9 cellular contexts compared by ENCODE assay signal in the genomic region with DNA sequence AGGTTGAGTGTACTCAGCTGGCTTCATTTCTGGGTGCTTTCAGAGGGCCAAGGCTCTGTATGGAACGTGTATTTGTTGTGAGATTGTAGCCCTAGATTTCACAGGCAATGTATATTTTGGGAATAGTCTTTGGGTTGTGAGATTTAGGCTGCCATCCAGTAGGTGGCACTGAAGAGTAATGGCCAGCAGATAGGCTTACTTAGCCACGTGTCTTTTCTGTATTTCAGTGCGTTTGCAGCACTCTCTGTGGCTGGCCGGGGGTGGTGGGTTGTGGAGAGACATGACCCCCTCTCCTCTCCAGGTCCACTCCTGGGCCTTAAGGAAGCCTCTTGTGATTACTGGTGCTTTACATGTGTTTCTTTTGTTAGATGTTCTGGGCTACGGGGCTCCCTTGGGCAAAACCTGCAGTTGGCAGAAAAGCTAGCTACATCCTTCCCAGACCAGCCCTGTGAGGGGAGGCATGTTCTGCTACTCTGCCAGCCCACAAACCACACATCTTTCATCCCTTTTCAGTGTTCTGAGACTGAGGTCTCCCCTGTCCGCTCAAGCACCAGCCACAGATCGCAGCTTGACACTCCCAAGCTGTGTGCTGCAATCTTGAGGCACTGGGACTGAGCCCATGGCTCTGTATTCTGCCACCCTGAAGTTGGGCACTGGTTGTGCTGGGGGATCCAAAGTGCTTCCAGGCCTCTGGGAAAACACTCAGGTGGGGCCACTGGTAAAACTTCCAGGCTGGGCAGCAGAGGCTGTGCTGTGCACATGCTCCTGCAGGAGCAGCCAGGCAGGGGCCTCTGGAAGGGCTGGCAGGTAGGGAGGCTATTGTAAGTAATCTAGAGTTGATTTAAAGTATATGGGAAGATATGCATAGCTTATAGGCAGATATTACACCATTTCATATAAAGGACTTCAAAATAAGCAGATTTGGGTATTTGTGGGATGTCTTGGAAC.
DNase-seq lines count a peak whose midpoint lies in the region; ATAC-seq and TF ChIP-seq lines count a peak whose summit lies in the region.
"Had no signal": no experiment of that assay in that cellular context is flagged by ENCODE, and none has a peak within 500 bp of the region (broad histone marks: within the 10 kb centered on the region; RNA-seq: fewer than 3 reads in every experiment).

No MANE protein-coding gene starts in this region.

- H3K27me3 ChIP-seq in cardiac muscle cell (no peaks in the 10 kb centered on the region), right atrium auricular region (no peaks in the 10 kb centered on the region), SJCRH30 (no peaks in the 10 kb centered on the region)

- H3K36me3 ChIP-seq in cardiac muscle cell (no peaks in the 10 kb centered on the region), right atrium auricular region (no peaks in the 10 kb centered on the region), SJCRH30 (no peaks in the 10 kb centered on the region)
- H3K36me3 ChIP-seq: thoracic aorta had no signal

- H3K9me3 ChIP-seq in cardiac muscle cell (ENCODE audit: low read depth) (no peaks in the 10 kb centered on the region), right atrium auricular region (no peaks in the 10 kb centered on the region), SJCRH30 (replicated peaks) (no peaks in the 10 kb centered on the region)
- H3K9me3 ChIP-seq: thoracic aorta had no signal

- peak; percentile 88 for ATAC-seq in GM21737 (IDR thresholded peaks at IDR 0.05; ENCODE audit: unreplicated experiment)

- H3K4me3 ChIP-seq in cardiac muscle cell (no peak overlapping the region), right atrium auricular region (no peak overlapping the region), SJCRH30 (no peak overlapping the region), foreskin fibroblast (ENCODE audit: low read depth in 1 of 2, low read length in 2 of 2) (no peak overlapping the region)
- H3K4me3 ChIP-seq: thoracic aorta had no signal

- H3K27ac ChIP-seq in cardiac muscle cell (no peak overlapping the region), right atrium auricular region (no peak overlapping the region), SJCRH30 (no peak overlapping the region)
- H3K27ac ChIP-seq: thoracic aorta had no signal

- DNase-seq in cardiac muscle cell (ENCODE audit: low read depth in 1 of 2, low spot score in 1 of 2) (peak; percentile 32 to 61), right atrium auricular region (ENCODE audit: low spot score) (no peak), HT-29 (ENCODE audit: low spot score) (peak; percentile 66), SJCRH30 (peak; percentile 36 to 72), foreskin fibroblast (peak; percentile 7 to 49), retina (peak; percentile 27)
- no peak for DNase-seq in activated effector memory CD4-positive, alpha-beta T cell treated with anti-CD3 and anti-CD28 coated beads, Interleukin-2, amount 50 U/mL, for 16 hours

- peak; percentile 62 for TF ChIP-seq CTCF in cardiac muscle cell (IDR thresholded peaks at IDR 0.05; ENCODE audit: low read depth, low read length)
- peak in 1 of 2 donors; percentile 49 for TF ChIP-seq CTCF in right atrium auricular region (IDR thresholded peaks at IDR 0.05)
- TF ChIP-seq CTCF in foreskin fibroblast (IDR thresholded peaks at IDR 0.05; ENCODE audit: low read depth, low read length) = peak; percentile 60

- H3K4me1 ChIP-seq in cardiac muscle cell (ENCODE audit: low read depth) = peaks cover 6% of the 10 kb centered on the region
- H3K4me1 ChIP-seq in right atrium auricular region = no peaks in the 10 kb centered on the region
- H3K4me1 ChIP-seq in SJCRH30 = no peaks in the 10 kb centered on the region

Comparison
In these comparisons a context has a peak if more than half of its experiments do, and no peak if none do; other contexts are left out.
1. DNase-seq: peak in cardiac muscle cell (2 of 2), HT-29 (single experiment), SJCRH30 (2 of 2), foreskin fibroblast (2 of 2) and retina (single experiment); none in right atrium auricular region (single experiment) and activated effector memory CD4-positive, alpha-beta T cell treated with anti-CD3 and anti-CD28 coated beads, Interleukin-2, amount 50 U/mL, for 16 hours (single experiment).